In the genomic region with DNA sequence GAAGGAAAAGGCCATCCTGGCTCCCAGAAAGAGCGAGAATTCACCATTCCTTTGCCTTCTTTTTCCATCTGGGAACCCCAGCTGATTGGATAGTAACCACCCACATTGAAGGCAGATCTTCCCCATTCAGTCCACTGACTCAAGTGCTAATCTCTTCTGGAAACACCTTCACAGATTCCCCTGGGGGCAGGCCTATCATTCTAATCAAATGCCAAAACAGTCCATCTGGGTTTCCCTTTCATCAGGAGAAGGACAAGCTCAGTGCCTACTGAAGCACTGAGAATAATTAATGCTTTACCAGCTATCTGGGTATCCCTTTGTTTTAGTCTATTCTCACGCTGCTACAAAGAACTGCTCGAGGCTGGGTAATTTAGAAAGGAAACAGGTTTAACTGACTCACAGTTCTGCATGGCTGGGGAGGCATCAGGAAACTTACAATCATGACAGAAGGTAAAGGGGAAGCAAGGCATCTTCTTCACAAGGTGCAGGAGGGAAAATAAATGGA, we compare ENCODE assay signal across 31 cellular contexts.
"Had no signal": no experiment of that assay in that cellular context is flagged by ENCODE, and none has a peak within 500 bp of the region (broad histone marks: within the 10 kb centered on the region; RNA-seq: fewer than 3 reads in every experiment).

No MANE protein-coding gene starts in this region.

- FAIRE-seq: K562 had no signal

- H3K36me3 ChIP-seq: Peyer's patch, WERI-Rb-1 had no signal

- H3K27me3 ChIP-seq: Peyer's patch had no signal

- DNase-seq: activated CD4-positive, alpha-beta T cell treated with anti-CD3 and anti-CD28 coated beads for 1 hour; activated CD4-positive, alpha-beta T cell treated with anti-CD3 and anti-CD28 coated beads, Interleukin-2, amount 10 ng/mL, durations not matched to agents 24 days and 14 days; activated CD4-positive, alpha-beta T cell treated with anti-CD3 and anti-CD28 coated beads, Interleukin-2, amount 50 U/mL, for 4 hours; activated CD4-positive, CD25-positive, alpha-beta regulatory T cell; activated CD8-positive, alpha-beta T cell treated with anti-CD3 and anti-CD28 coated beads for 36 hours; activated effector memory CD4-positive, alpha-beta T cell treated with anti-CD3 and anti-CD28 coated beads, Interleukin-2, amount 50 U/mL, for 16 hours; activated naive CD4-positive, alpha-beta T cell; activated naive CD4-positive, alpha-beta T cell treated with anti-CD3 and anti-CD28 coated beads, Interleukin-2, amount 50 U/mL, for 16 hours; activated naive CD8-positive, alpha-beta T cell treated with anti-CD3 and anti-CD28 coated beads for 36 hours; activated T-cell treated with anti-CD3 and anti-CD28 coated beads, Interleukin-2, amount 50 U/mL, for 1 hour; activated T-cell treated with anti-CD3 and anti-CD28 coated beads, Interleukin-2, amount 50 U/mL, for 72 hours; amniotic stem cell; aorta; Karpas-422; NCI-H1105; NCI-H1417 treated with DMSO at 0.1 percent for 48 hours; NCI-H187 treated with DMSO at 0.1 percent for 48 hours; NCI-H2081; NCI-H345; NCI-H510A; NCI-H526; NCI-H774; Peyer's patch; RPMI8226; SIG-M5; T-helper 1 cell; T-helper 2 cell; T-helper 9 cell; WERI-Rb-1 had no signal

- H3K36me3 Mint-ChIP-seq: activated naive CD8-positive, alpha-beta T cell treated with anti-CD3 and anti-CD28 coated beads for 36 hours had no signal

- H3K9me3 ChIP-seq: Peyer's patch had no signal

- H3K27ac ChIP-seq: Peyer's patch, WERI-Rb-1 had no signal

- H3K27ac Mint-ChIP-seq: activated CD4-positive, alpha-beta T cell treated with anti-CD3 and anti-CD28 coated beads, Interleukin-2, amount 10 ng/mL, durations not matched to agents 24 days and 14 days; activated CD8-positive, alpha-beta T cell treated with anti-CD3 and anti-CD28 coated beads for 36 hours; activated naive CD8-positive, alpha-beta T cell treated with anti-CD3 and anti-CD28 coated beads for 36 hours; activated T-cell treated with anti-CD3 and anti-CD28 coated beads, Interleukin-2, amount 50 U/mL, for 72 hours; activated T-helper 17 cell treated with anti-CD3 and anti-CD28 coated beads, Interleukin-2, amount 50 U/mL, for 72 hours had no signal

- H3K4me3 ChIP-seq: K562, Peyer's patch had no signal

- H3K4me1 ChIP-seq: Peyer's patch had no signal

- H3K4me3 Mint-ChIP-seq: activated CD4-positive, alpha-beta T cell treated with anti-CD3 and anti-CD28 coated beads, Interleukin-2, amount 10 ng/mL, durations not matched to agents 24 days and 14 days; activated CD8-positive, alpha-beta T cell treated with anti-CD3 and anti-CD28 coated beads for 36 hours; activated naive CD8-positive, alpha-beta T cell treated with anti-CD3 and anti-CD28 coated beads for 36 hours; activated T-cell treated with anti-CD3 and anti-CD28 coated beads, Interleukin-2, amount 50 U/mL, for 72 hours; activated T-helper 17 cell treated with anti-CD3 and anti-CD28 coated beads, Interleukin-2, amount 50 U/mL, for 72 hours had no signal

- H3K9me3 Mint-ChIP-seq: activated CD8-positive, alpha-beta T cell treated with anti-CD3 and anti-CD28 coated beads for 36 hours; activated T-cell treated with anti-CD3 and anti-CD28 coated beads, Interleukin-2, amount 50 U/mL, for 72 hours had no signal

- H3K4me1 Mint-ChIP-seq: activated CD4-positive, alpha-beta T cell treated with anti-CD3 and anti-CD28 coated beads, Interleukin-2, amount 10 ng/mL, durations not matched to agents 24 days and 14 days; activated naive CD8-positive, alpha-beta T cell treated with anti-CD3 and anti-CD28 coated beads for 36 hours; activated T-helper 17 cell treated with anti-CD3 and anti-CD28 coated beads, Interleukin-2, amount 50 U/mL, for 72 hours had no signal
